Comparison of ENCODE assay signal across 7 cellular contexts in genomic region chr15:96540283-96540682, GRCh38.
"Had no signal": no experiment of that assay in that cellular context is flagged by ENCODE, and none has a peak within 500 bp of the region (broad histone marks: within the 10 kb centered on the region; RNA-seq: fewer than 3 reads in every experiment).

No MANE protein-coding gene starts in this region.

- H3K4me3 ChIP-seq: K562 had no signal

- H3K4me2 ChIP-seq: KMS-11 had no signal

- H3K9ac ChIP-seq: KMS-11 had no signal

- ATAC-seq: HepG2, K562 had no signal

- H3K27ac ChIP-seq: HL-60, KMS-11 had no signal

- DNase-seq: IMR-90, KBM-7, KG1 had no signal
